Comparison of ENCODE assay signal across 8 cellular contexts in the genomic region with DNA sequence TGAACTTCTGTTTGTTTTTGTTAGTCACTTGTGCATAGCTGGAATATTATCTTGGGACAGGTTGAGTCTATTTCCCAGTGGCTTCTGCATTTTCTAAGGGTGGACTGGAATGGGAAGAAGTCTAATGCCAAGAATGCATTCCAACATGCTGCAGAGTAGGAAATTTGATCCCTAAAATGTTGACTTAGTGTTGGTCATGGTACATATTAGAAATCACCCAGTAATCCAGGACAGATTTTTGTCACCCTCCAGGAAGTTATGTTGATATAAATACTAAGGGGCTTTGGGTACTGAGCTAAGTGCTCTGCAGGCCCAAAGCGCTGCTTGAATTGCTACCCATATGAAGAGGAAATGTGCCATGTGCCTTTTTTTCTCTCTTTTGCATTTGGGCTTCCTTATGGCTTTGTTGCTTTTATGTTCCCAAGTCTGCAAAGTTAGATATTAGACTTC. TPM values are rescaled to one million over a fixed set of nuclear protein-coding genes. Genes with fewer than 3 reads are reported as not detected.
A peak's percentile ranks its signal among the peaks of the same experiment; 100 is the strongest.
DNase-seq lines count a peak whose midpoint lies in the region; ATAC-seq and TF ChIP-seq lines count a peak whose summit lies in the region.

No MANE protein-coding gene starts in this region.

- H3K4me3 ChIP-seq in SU-DHL-6 (ENCODE audit: insufficient read depth, low read length, poor library complexity, severe bottlenecking) (no peak overlapping the region), right atrium auricular region (no peak overlapping the region), stomach (peak overlapping the region in 1 of 4 donors; percentile 30)

- H3K4me2 ChIP-seq in SU-DHL-6 (ENCODE audit: low read depth, low read length, poor library complexity, severe bottlenecking): peak overlapping the region; percentile 29

- TF ChIP-seq EP300 in stomach (IDR thresholded peaks at IDR 0.05): no peak

- ATAC-seq in GM18517 (IDR thresholded peaks at IDR 0.05; ENCODE audit: unreplicated experiment) (no peak), HG02571 (IDR thresholded peaks at IDR 0.05; ENCODE audit: unreplicated experiment) (no peak)

- intact Hi-C loops in stomach (cut with DNase I; ENCODE audit: low total_unique reads): no loop called here

- 11 to 17% (median 13%) methylated on average over 1 of the region's 1 CpG for WGBS in stomach, 5 donors

- H4K20me1 ChIP-seq in SU-DHL-6 (ENCODE audit: low read depth, low read length): peaks cover 46% of the 10 kb centered on the region

- TF ChIP-seq CTCF in SU-DHL-6 (IDR thresholded peaks at IDR 0.05; ENCODE audit: insufficient read depth, low read length, poor library complexity, severe bottlenecking): no peak
- TF ChIP-seq CTCF in right atrium auricular region (IDR thresholded peaks at IDR 0.05): no peak
- no peak for TF ChIP-seq CTCF in stomach (IDR thresholded peaks at IDR 0.05)

- no peak overlapping the region for H2AFZ ChIP-seq in SU-DHL-6 (ENCODE audit: low read depth, low read length, severe bottlenecking)

- H3K27me3 ChIP-seq in SU-DHL-6 (ENCODE audit: low read length) (no peaks in the 10 kb centered on the region), right atrium auricular region (no peaks in the 10 kb centered on the region), stomach (no peaks in the 10 kb centered on the region)

- TF ChIP-seq POLR2A in stomach (IDR thresholded peaks at IDR 0.05): no peak

- peak; percentile 39 for DNase-seq in SIG-M5 treated with dmso at 0.1 percent for 504 hours (lab: John Stamatoyannopoulos, UW; ENCODE audit: unreplicated experiment)
- no peak for DNase-seq in SIG-M5 (lab: John Stamatoyannopoulos, UW)
- DNase-seq in right atrium auricular region (ENCODE audit: low spot score): no peak
- DNase-seq in stomach: no peak
- no peak for DNase-seq in COLO829 (ENCODE audit: low spot score)

- H3K9me3 ChIP-seq in SU-DHL-6 (ENCODE audit: insufficient read depth, low read length) (no peaks in the 10 kb centered on the region), right atrium auricular region (no peaks in the 10 kb centered on the region), stomach (no peaks in the 10 kb centered on the region)

- H3K4me1 ChIP-seq in right atrium auricular region: peaks cover 0 to 72% of the 10 kb centered on the region in 2 donors
- H3K4me1 ChIP-seq in stomach: peaks cover 71 to 97% (median 83%) of the 10 kb centered on the region in 4 donors

- H3K9me2 ChIP-seq in SU-DHL-6 (replicated peaks; ENCODE audit: insufficient read depth, low read length): no peaks in the 10 kb centered on the region

- peaks cover 4% of the 10 kb centered on the region; the same call in 1 of the 2 replicates for H3F3A ChIP-seq in SU-DHL-6 (ENCODE audit: insufficient read depth)

- H3K36me3 ChIP-seq in SU-DHL-6 (ENCODE audit: low read length): peaks cover 19% of the 10 kb centered on the region
- H3K36me3 ChIP-seq in right atrium auricular region: peaks cover 11% of the 10 kb centered on the region
- peaks cover 8 to 17% (median 15%) of the 10 kb centered on the region in 4 donors for H3K36me3 ChIP-seq in stomach

- H3K79me2 ChIP-seq in SU-DHL-6 (ENCODE audit: insufficient read depth, low read length): peaks cover 98% of the 10 kb centered on the region

- H3K9ac ChIP-seq in SU-DHL-6 (ENCODE audit: low read length): no peak overlapping the region

- 0 out of 2 replicates have a peak overlapping the region, but pooled peaks have one; percentile 11 for H3K27ac ChIP-seq in SU-DHL-6 (ENCODE audit: low read depth, low read length)
- H3K27ac ChIP-seq in right atrium auricular region: peak overlapping the region; percentile 33 to 50
- H3K27ac ChIP-seq in stomach: peak overlapping the region; percentile 41 to 98 (median 84)

RNA-seq across cellular contexts. Expression of a gene that starts 10.0 kb away (rescaled TPM):
- total RNA-seq in right atrium auricular region: 10 to 100 TPM; 32.7 to 48.8 TPM
- 10 to 100 TPM; 42.9 to 74.2 (median 50.1) TPM for total RNA-seq in stomach
- polyA plus RNA-seq in stomach: 10 to 100 TPM in 2 of 3 donors, 1 to 10 TPM in 1; 9.9 to 10.8 (median 10.4) TPM

Comparison
In these comparisons a context has a peak if more than half of its experiments do, and no peak if none do; other contexts are left out.
1. H3K27ac ChIP-seq: peak in every context shown above with its lines; median percentile 84 in stomach; 42 in right atrium auricular region; 11 in SU-DHL-6.